ENCODE assay signal across 3 cellular contexts in the genomic region with DNA sequence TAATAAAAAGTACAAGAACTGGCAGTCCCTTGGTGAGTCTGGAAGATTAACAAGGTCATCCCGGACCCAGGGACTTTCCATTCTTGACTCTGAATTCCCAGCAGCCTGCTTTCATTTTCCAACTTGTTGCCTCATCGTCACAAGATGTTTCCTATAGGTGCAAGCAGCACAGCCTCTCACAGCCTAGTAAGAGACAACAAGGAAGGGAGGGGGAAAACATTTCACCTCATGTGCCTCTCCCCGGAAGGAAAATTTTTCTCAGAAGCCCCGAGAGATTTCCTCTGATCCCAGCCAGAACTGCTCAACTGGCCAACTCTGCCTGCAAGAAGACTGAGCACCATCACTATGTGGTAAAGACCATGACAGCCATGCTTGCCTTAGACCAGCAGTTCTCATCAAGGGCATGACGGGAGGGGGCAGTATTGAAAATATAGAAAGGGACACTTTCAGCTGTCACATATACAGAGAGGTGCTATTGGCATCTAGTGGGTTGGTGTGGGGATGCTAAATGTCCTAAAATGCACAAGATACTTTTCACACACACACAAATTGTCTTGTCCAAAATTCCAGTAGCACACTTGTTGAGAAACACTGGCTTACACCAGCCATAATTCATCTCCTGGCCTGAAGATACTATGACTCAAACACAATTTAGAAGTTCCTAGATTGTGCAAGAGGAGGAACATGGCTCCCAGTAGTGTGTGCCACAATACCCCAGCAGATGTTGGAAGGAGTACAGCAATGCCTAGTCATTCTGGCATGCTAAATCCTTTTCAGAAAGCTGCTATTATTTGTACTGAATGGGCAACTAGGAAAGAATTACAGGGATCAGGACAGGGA.
TF ChIP-seq lines count a peak whose summit lies in the region.

No MANE protein-coding gene starts in this region.

TF ChIP-seq in SK-N-SH, 30 proteins besides CTCF, POLR2A, EP300 and RAD21:
- TF ChIP-seq NFIC (IDR thresholded peaks at IDR 0.05; ENCODE audit: borderline replicate concordance), result 0 out of 2 replicates have a peak, but pooled peaks have one; percentile 9
- TF ChIP-seq, protein P1, sequence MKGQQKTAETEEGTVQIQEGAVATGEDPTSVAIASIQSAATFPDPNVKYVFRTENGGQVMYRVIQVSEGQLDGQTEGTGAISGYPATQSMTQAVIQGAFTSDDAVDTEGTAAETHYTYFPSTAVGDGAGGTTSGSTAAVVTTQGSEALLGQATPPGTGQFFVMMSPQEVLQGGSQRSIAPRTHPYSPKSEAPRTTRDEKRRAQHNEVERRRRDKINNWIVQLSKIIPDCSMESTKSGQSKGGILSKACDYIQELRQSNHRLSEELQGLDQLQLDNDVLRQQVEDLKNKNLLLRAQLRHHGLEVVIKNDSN (IDR thresholded peaks at IDR 0.05; ENCODE audit: borderline replicate concordance, low read depth), result no peak
- peak; percentile 49; the same call in 1 of the 2 replicates for TF ChIP-seq YY1 (IDR thresholded peaks at IDR 0.05; ENCODE audit: low read depth)
- peak; percentile 38 for TF ChIP-seq TCF12 (IDR thresholded peaks at IDR 0.05)
- no peak for TF ChIP-seq JUND (IDR thresholded peaks at IDR 0.05)
- no peak for TF ChIP-seq FOXM1 (IDR thresholded peaks at IDR 0.05; ENCODE audit: low read depth)
- peak; percentile 32; the same call in 1 of the 2 replicates for TF ChIP-seq FOSL2 (IDR thresholded peaks at IDR 0.05; ENCODE audit: borderline replicate concordance, low read depth)

TF ChIP-seq in SK-N-SH treated with all-trans-retinoic acid at 6 μM for 48 hours, 23 proteins besides CTCF, POLR2A, EP300 and RAD21:
- no peak for TF ChIP-seq OSR1 (CRISPR knock-in tag; IDR thresholded peaks at IDR 0.05)
- TF ChIP-seq ISL1 (CRISPR knock-in tag; IDR thresholded peaks at IDR 0.05), result no peak
- no peak for TF ChIP-seq TOX (CRISPR knock-in tag; IDR thresholded peaks at IDR 0.05; ENCODE audit: borderline replicate concordance)
- TF ChIP-seq ZFP30 (CRISPR knock-in tag; IDR thresholded peaks at IDR 0.05), result no peak
- TF ChIP-seq ZNF70 (CRISPR knock-in tag; IDR thresholded peaks at IDR 0.05), result no peak
- TF ChIP-seq RARB (CRISPR knock-in tag; IDR thresholded peaks at IDR 0.05), result no peak
- TF ChIP-seq, protein P2, sequence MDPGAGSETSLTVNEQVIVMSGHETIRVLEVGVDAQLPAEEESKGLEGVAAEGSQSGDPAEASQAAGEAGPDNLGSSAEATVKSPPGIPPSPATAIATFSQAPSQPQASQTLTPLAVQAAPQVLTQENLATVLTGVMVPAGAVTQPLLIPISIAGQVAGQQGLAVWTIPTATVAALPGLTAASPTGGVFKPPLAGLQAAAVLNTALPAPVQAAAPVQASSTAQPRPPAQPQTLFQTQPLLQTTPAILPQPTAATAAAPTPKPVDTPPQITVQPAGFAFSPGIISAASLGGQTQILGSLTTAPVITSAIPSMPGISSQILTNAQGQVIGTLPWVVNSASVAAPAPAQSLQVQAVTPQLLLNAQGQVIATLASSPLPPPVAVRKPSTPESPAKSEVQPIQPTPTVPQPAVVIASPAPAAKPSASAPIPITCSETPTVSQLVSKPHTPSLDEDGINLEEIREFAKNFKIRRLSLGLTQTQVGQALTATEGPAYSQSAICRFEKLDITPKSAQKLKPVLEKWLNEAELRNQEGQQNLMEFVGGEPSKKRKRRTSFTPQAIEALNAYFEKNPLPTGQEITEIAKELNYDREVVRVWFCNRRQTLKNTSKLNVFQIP (CRISPR knock-in tag; IDR thresholded peaks at IDR 0.05; ENCODE audit: borderline replicate concordance, low read depth), result no peak
- TF ChIP-seq GLIS3 (CRISPR knock-in tag; IDR thresholded peaks at IDR 0.05), result no peak
- no peak for TF ChIP-seq ZNF565 (CRISPR knock-in tag; conservative IDR thresholded peaks at IDR 0.05; ENCODE audit: low read depth)
- TF ChIP-seq BACH2 (CRISPR knock-in tag; IDR thresholded peaks at IDR 0.05; ENCODE audit: borderline replicate concordance), result no peak
- TF ChIP-seq, protein P3, sequence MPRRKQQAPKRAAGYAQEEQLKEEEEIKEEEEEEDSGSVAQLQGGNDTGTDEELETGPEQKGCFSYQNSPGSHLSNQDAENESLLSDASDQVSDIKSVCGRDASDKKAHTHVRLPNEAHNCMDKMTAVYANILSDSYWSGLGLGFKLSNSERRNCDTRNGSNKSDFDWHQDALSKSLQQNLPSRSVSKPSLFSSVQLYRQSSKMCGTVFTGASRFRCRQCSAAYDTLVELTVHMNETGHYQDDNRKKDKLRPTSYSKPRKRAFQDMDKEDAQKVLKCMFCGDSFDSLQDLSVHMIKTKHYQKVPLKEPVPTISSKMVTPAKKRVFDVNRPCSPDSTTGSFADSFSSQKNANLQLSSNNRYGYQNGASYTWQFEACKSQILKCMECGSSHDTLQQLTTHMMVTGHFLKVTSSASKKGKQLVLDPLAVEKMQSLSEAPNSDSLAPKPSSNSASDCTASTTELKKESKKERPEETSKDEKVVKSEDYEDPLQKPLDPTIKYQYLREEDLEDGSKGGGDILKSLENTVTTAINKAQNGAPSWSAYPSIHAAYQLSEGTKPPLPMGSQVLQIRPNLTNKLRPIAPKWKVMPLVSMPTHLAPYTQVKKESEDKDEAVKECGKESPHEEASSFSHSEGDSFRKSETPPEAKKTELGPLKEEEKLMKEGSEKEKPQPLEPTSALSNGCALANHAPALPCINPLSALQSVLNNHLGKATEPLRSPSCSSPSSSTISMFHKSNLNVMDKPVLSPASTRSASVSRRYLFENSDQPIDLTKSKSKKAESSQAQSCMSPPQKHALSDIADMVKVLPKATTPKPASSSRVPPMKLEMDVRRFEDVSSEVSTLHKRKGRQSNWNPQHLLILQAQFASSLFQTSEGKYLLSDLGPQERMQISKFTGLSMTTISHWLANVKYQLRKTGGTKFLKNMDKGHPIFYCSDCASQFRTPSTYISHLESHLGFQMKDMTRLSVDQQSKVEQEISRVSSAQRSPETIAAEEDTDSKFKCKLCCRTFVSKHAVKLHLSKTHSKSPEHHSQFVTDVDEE (CRISPR knock-in tag; IDR thresholded peaks at IDR 0.05), result no peak

TF ChIP-seq in HepG2, 621 proteins besides CTCF, POLR2A, EP300 and RAD21:
- TF ChIP-seq HNF4G (IDR thresholded peaks at IDR 0.05; ENCODE audit: borderline replicate concordance, low read depth, low read length) (no peak), HNF4G (CRISPR knock-in tag; IDR thresholded peaks at IDR 0.05; ENCODE audit: borderline replicate concordance, low read depth) (no peak), DNMT1 (CRISPR knock-in tag; IDR thresholded peaks at IDR 0.05) (no peak), ZNF615 (CRISPR knock-in tag; IDR thresholded peaks at IDR 0.05; ENCODE audit: borderline replicate concordance) (no peak), SATB2 (CRISPR knock-in tag; IDR thresholded peaks at IDR 0.05) (no peak), NFE2 (CRISPR knock-in tag; IDR thresholded peaks at IDR 0.05) (0 out of 2 replicates have a peak, but pooled peaks have one; percentile 18), ZBTB1 (CRISPR knock-in tag; IDR thresholded peaks at IDR 0.05; ENCODE audit: borderline replicate concordance) (no peak), ZNF180 (CRISPR knock-in tag; IDR thresholded peaks at IDR 0.05; ENCODE audit: borderline replicate concordance, low read depth) (no peak), CEBPB (IDR thresholded peaks at IDR 0.05; ENCODE audit: borderline replicate concordance, low read depth, low read length) (peak; percentile 69), YEATS2 (CRISPR knock-in tag; IDR thresholded peaks at IDR 0.05; ENCODE audit: borderline replicate concordance) (no peak)
- TF ChIP-seq, protein P4, sequence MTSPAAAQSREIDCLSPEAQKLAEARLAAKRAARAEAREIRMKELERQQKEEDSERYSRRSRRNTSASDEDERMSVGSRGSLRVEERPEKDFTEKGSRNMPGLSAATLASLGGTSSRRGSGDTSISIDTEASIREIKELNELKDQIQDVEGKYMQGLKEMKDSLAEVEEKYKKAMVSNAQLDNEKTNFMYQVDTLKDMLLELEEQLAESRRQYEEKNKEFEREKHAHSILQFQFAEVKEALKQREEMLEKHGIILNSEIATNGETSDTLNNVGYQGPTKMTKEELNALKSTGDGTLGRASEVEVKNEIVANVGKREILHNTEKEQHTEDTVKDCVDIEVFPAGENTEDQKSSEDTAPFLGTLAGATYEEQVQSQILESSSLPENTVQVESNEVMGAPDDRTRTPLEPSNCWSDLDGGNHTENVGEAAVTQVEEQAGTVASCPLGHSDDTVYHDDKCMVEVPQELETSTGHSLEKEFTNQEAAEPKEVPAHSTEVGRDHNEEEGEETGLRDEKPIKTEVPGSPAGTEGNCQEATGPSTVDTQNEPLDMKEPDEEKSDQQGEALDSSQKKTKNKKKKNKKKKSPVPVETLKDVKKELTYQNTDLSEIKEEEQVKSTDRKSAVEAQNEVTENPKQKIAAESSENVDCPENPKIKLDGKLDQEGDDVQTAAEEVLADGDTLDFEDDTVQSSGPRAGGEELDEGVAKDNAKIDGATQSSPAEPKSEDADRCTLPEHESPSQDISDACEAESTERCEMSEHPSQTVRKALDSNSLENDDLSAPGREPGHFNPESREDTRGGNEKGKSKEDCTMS (CRISPR knock-in tag; conservative IDR thresholded peaks at IDR 0.05), result no peak
- TF ChIP-seq, protein P5, sequence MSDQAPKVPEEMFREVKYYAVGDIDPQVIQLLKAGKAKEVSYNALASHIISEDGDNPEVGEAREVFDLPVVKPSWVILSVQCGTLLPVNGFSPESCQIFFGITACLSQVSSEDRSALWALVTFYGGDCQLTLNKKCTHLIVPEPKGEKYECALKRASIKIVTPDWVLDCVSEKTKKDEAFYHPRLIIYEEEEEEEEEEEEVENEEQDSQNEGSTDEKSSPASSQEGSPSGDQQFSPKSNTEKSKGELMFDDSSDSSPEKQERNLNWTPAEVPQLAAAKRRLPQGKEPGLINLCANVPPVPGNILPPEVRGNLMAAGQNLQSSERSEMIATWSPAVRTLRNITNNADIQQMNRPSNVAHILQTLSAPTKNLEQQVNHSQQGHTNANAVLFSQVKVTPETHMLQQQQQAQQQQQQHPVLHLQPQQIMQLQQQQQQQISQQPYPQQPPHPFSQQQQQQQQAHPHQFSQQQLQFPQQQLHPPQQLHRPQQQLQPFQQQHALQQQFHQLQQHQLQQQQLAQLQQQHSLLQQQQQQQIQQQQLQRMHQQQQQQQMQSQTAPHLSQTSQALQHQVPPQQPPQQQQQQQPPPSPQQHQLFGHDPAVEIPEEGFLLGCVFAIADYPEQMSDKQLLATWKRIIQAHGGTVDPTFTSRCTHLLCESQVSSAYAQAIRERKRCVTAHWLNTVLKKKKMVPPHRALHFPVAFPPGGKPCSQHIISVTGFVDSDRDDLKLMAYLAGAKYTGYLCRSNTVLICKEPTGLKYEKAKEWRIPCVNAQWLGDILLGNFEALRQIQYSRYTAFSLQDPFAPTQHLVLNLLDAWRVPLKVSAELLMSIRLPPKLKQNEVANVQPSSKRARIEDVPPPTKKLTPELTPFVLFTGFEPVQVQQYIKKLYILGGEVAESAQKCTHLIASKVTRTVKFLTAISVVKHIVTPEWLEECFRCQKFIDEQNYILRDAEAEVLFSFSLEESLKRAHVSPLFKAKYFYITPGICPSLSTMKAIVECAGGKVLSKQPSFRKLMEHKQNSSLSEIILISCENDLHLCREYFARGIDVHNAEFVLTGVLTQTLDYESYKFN (CRISPR knock-in tag; conservative IDR thresholded peaks at IDR 0.05), result no peak
